Comparison of ENCODE assay signal across 19 cellular contexts in genomic region chr2:100938031-100939026, GRCh38.
DNase-seq lines count a peak whose midpoint lies in the region; ATAC-seq and TF ChIP-seq lines count a peak whose summit lies in the region.
"Had no signal": no experiment of that assay in that cellular context is flagged by ENCODE, and none has a peak within 500 bp of the region (broad histone marks: within the 10 kb centered on the region; RNA-seq: fewer than 3 reads in every experiment).

No MANE protein-coding gene starts in this region.

- H3K4me3 Mint-ChIP-seq in stimulated activated naive CD8-positive, alpha-beta T cell treated with anti-CD3 and anti-CD28 coated beads, Interleukin-15, amount 100 ng/mL, for 72 hours = no peak overlapping the region
- no peak overlapping the region for H3K4me3 Mint-ChIP-seq in progenitor cell of endocrine pancreas (ENCODE audit: low read depth)
- H3K4me3 Mint-ChIP-seq: CD8-positive, alpha-beta memory T cell had no signal

- H3K36me3 Mint-ChIP-seq in progenitor cell of endocrine pancreas (ENCODE audit: insufficient read depth) = no peaks in the 10 kb centered on the region
- H3K36me3 Mint-ChIP-seq: CD8-positive, alpha-beta memory T cell had no signal

- H3K27me3 Mint-ChIP-seq in stimulated activated naive CD8-positive, alpha-beta T cell treated with anti-CD3 and anti-CD28 coated beads, Interleukin-15, amount 100 ng/mL, for 72 hours = no peaks in the 10 kb centered on the region
- peaks cover 13% of the 10 kb centered on the region for H3K27me3 Mint-ChIP-seq in progenitor cell of endocrine pancreas

- peaks cover 26% of the 10 kb centered on the region for H3K4me1 Mint-ChIP-seq in stimulated activated naive CD8-positive, alpha-beta T cell treated with anti-CD3 and anti-CD28 coated beads, Interleukin-15, amount 100 ng/mL, for 72 hours
- peaks cover 2% of the 10 kb centered on the region for H3K4me1 Mint-ChIP-seq in progenitor cell of endocrine pancreas (ENCODE audit: low read depth)

- no peak for DNase-seq in stimulated activated naive CD8-positive, alpha-beta T cell treated with anti-CD3 and anti-CD28 coated beads, Interleukin-15, amount 100 ng/mL, for 72 hours
- DNase-seq in stimulated activated naive CD8-positive, alpha-beta T cell treated with anti-CD3 and anti-CD28 coated beads, Interleukin-15, Interleukin-2, amounts not matched to agents 100 U/mL and 50 U/mL, for 24 hours = no peak
- peak; percentile 25 for DNase-seq in ecto neural progenitor cell (ENCODE audit: low spot score)
- DNase-seq in mesenteric fat pad (ENCODE audit: low spot score) = peak; percentile 74
- no peak for DNase-seq in progenitor cell of endocrine pancreas (ENCODE audit: low spot score, unreplicated experiment)
- DNase-seq: ACHN; C1 segment of cervical spinal cord; CD8-positive, alpha-beta memory T cell; DMS79; KG1; MV-4-11; NCI-H187 treated with DMSO at 0.1 percent for 48 hours; NCI-H226; NCI-H524; NCI-H82; RPMI8226; SIG-M5 had no signal

- no peak for TF ChIP-seq CTCF in progenitor cell of endocrine pancreas (IDR thresholded peaks at IDR 0.05; ENCODE audit: unreplicated experiment)

- ATAC-seq in stimulated activated naive CD8-positive, alpha-beta T cell treated with anti-CD3 and anti-CD28 coated beads, Interleukin-15, amount 100 ng/mL, for 72 hours = peak; percentile 27
- no peak for ATAC-seq in stimulated activated naive CD8-positive, alpha-beta T cell treated with anti-CD3 and anti-CD28 coated beads, Interleukin-15, Interleukin-2, amounts not matched to agents 100 U/mL and 50 U/mL, for 24 hours
- ATAC-seq in GM21526 (IDR thresholded peaks at IDR 0.05; ENCODE audit: low FRiP score, unreplicated experiment) (no peak), HG03045 (IDR thresholded peaks at IDR 0.05; ENCODE audit: unreplicated experiment) (no peak)

- no peaks in the 10 kb centered on the region for H3K9me3 Mint-ChIP-seq in stimulated activated naive CD8-positive, alpha-beta T cell treated with anti-CD3 and anti-CD28 coated beads, Interleukin-15, amount 100 ng/mL, for 72 hours
- H3K9me3 Mint-ChIP-seq in progenitor cell of endocrine pancreas (ENCODE audit: low read depth) = no peaks in the 10 kb centered on the region
- H3K9me3 Mint-ChIP-seq: CD8-positive, alpha-beta memory T cell had no signal

- H3K27ac Mint-ChIP-seq in stimulated activated naive CD8-positive, alpha-beta T cell treated with anti-CD3 and anti-CD28 coated beads, Interleukin-15, amount 100 ng/mL, for 72 hours = peak overlapping the region; percentile 54 to 88
- H3K27ac Mint-ChIP-seq in progenitor cell of endocrine pancreas = no peak overlapping the region

Comparison
In these comparisons a context has a peak if more than half of its experiments do, and no peak if none do; other contexts are left out.
1. DNase-seq: peak in ecto neural progenitor cell (single experiment) and mesenteric fat pad (single experiment); none in stimulated activated naive CD8-positive, alpha-beta T cell treated with anti-CD3 and anti-CD28 coated beads, Interleukin-15, amount 100 ng/mL, for 72 hours (0 of 2), stimulated activated naive CD8-positive, alpha-beta T cell treated with anti-CD3 and anti-CD28 coated beads, Interleukin-15, Interleukin-2, amounts not matched to agents 100 U/mL and 50 U/mL, for 24 hours (single experiment) and progenitor cell of endocrine pancreas (single experiment).